In the genomic region with DNA sequence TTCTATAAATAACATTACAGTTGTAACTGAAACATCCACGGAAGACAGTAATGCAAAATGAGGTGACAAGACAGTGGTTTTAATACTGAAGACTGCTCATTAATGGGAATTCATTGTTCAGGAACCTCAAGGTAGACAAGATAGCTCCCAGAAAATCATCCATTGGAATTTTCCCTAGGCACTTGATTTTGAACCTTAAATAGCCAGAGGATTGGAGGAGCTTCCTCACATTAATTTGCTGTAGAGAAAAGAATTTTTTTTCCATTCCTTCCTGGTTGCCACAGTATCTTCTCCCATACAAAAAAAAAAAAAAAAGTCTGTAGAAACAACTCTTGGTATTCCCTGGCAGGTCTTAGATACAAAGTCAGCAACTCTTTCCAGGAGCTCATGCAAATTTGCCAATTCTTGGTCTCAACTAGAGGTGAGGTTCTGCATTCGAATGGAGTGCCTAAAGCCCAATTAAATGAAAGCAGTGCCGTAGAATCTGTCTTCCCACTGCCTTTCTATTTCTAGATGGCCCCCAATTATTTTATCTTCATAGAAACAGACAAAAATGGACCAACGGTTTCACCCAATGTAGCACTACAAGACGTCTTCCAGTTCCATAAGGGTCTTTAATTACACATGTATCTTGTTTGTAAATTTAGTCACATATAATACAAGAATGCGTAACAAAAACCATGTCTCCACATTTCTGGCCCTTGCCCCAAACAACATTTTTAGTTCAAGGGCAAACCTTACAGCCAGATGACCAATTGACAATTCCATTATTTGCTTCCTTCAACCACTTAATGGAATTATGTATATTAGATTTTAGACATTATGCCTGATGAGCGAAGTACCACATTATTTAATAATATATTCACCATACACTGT, we compare ENCODE assay signal across 3 cellular contexts.
TF ChIP-seq lines count a peak whose summit lies in the region.

No MANE protein-coding gene starts in this region.

TF ChIP-seq in A549, 52 proteins besides CTCF, POLR2A, EP300 and RAD21 (continued from another document):
- TF ChIP-seq, protein P1, sequence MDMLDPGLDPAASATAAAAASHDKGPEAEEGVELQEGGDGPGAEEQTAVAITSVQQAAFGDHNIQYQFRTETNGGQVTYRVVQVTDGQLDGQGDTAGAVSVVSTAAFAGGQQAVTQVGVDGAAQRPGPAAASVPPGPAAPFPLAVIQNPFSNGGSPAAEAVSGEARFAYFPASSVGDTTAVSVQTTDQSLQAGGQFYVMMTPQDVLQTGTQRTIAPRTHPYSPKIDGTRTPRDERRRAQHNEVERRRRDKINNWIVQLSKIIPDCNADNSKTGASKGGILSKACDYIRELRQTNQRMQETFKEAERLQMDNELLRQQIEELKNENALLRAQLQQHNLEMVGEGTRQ (IDR thresholded peaks at IDR 0.05) = no peak
- no peak for TF ChIP-seq EHMT2 (IDR thresholded peaks at IDR 0.05; ENCODE audit: low read depth)
- no peak for TF ChIP-seq ESRRA (IDR thresholded peaks at IDR 0.05; ENCODE audit: borderline replicate concordance, low read length)
- peak; percentile 42; the same call in 1 of the 2 replicates for TF ChIP-seq FOSB (CRISPR knock-in tag; IDR thresholded peaks at IDR 0.05)
- TF ChIP-seq RNF2 (IDR thresholded peaks at IDR 0.05; ENCODE audit: borderline replicate concordance, low read depth) = no peak
- TF ChIP-seq, protein P2, sequence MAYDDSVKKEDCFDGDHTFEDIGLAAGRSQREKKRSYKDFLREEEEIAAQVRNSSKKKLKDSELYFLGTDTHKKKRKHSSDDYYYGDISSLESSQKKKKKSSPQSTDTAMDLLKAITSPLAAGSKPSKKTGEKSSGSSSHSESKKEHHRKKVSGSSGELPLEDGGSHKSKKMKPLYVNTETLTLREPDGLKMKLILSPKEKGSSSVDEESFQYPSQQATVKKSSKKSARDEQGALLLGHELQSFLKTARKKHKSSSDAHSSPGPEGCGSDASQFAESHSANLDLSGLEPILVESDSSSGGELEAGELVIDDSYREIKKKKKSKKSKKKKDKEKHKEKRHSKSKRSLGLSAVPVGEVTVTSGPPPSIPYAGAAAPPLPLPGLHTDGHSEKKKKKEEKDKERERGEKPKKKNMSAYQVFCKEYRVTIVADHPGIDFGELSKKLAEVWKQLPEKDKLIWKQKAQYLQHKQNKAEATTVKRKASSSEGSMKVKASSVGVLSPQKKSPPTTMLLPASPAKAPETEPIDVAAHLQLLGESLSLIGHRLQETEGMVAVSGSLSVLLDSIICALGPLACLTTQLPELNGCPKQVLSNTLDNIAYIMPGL (CRISPR knock-in tag; IDR thresholded peaks at IDR 0.05; ENCODE audit: borderline replicate concordance) = no peak
- no peak for TF ChIP-seq CHD4 (IDR thresholded peaks at IDR 0.05; ENCODE audit: borderline replicate concordance)
- TF ChIP-seq CBX8 (IDR thresholded peaks at IDR 0.05) = no peak
- TF ChIP-seq TFCP2L1 (CRISPR knock-in tag; IDR thresholded peaks at IDR 0.05) = 0 out of 2 replicates have a peak, but pooled peaks have one; percentile 69
- TF ChIP-seq JUN (IDR thresholded peaks at IDR 0.05) = peak; percentile 39 to 48; a peak in 2 of 5 replicates
- TF ChIP-seq POLR2AphosphoS2 (conservative IDR thresholded peaks at IDR 0.05; ENCODE audit: low read length) = peak; percentile 77

TF ChIP-seq in GM23338, 12 proteins besides CTCF, POLR2A, EP300 and RAD21 (continued from another document):
- peak; percentile 25 for TF ChIP-seq POLR2AphosphoS5 (IDR thresholded peaks at IDR 0.05; ENCODE audit: low read depth)
TF ChIP-seq in GM23338: peak in this region for 1.

TF ChIP-seq in WTC11, 78 proteins besides CTCF, POLR2A, EP300 and RAD21:
- TF ChIP-seq, protein P3, sequence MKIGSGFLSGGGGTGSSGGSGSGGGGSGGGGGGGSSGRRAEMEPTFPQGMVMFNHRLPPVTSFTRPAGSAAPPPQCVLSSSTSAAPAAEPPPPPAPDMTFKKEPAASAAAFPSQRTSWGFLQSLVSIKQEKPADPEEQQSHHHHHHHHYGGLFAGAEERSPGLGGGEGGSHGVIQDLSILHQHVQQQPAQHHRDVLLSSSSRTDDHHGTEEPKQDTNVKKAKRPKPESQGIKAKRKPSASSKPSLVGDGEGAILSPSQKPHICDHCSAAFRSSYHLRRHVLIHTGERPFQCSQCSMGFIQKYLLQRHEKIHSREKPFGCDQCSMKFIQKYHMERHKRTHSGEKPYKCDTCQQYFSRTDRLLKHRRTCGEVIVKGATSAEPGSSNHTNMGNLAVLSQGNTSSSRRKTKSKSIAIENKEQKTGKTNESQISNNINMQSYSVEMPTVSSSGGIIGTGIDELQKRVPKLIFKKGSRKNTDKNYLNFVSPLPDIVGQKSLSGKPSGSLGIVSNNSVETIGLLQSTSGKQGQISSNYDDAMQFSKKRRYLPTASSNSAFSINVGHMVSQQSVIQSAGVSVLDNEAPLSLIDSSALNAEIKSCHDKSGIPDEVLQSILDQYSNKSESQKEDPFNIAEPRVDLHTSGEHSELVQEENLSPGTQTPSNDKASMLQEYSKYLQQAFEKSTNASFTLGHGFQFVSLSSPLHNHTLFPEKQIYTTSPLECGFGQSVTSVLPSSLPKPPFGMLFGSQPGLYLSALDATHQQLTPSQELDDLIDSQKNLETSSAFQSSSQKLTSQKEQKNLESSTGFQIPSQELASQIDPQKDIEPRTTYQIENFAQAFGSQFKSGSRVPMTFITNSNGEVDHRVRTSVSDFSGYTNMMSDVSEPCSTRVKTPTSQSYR (CRISPR knock-in tag; IDR thresholded peaks at IDR 0.05) = no peak
- TF ChIP-seq, protein P4, sequence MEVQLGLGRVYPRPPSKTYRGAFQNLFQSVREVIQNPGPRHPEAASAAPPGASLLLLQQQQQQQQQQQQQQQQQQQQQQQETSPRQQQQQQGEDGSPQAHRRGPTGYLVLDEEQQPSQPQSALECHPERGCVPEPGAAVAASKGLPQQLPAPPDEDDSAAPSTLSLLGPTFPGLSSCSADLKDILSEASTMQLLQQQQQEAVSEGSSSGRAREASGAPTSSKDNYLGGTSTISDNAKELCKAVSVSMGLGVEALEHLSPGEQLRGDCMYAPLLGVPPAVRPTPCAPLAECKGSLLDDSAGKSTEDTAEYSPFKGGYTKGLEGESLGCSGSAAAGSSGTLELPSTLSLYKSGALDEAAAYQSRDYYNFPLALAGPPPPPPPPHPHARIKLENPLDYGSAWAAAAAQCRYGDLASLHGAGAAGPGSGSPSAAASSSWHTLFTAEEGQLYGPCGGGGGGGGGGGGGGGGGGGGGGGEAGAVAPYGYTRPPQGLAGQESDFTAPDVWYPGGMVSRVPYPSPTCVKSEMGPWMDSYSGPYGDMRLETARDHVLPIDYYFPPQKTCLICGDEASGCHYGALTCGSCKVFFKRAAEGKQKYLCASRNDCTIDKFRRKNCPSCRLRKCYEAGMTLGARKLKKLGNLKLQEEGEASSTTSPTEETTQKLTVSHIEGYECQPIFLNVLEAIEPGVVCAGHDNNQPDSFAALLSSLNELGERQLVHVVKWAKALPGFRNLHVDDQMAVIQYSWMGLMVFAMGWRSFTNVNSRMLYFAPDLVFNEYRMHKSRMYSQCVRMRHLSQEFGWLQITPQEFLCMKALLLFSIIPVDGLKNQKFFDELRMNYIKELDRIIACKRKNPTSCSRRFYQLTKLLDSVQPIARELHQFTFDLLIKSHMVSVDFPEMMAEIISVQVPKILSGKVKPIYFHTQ (CRISPR knock-in tag; IDR thresholded peaks at IDR 0.05) = peak; percentile 12; the same call in 1 of the 2 replicates
- TF ChIP-seq NFYB (CRISPR knock-in tag; conservative IDR thresholded peaks at IDR 0.05; ENCODE audit: low read depth) (no peak), PRRX2 (CRISPR knock-in tag; IDR thresholded peaks at IDR 0.05) (peak; percentile 47; the same call in 1 of the 2 replicates)
TF ChIP-seq in WTC11: peak in this region for 2.
